Comparison of ENCODE assay signal across 9 cellular contexts in the genomic region with DNA sequence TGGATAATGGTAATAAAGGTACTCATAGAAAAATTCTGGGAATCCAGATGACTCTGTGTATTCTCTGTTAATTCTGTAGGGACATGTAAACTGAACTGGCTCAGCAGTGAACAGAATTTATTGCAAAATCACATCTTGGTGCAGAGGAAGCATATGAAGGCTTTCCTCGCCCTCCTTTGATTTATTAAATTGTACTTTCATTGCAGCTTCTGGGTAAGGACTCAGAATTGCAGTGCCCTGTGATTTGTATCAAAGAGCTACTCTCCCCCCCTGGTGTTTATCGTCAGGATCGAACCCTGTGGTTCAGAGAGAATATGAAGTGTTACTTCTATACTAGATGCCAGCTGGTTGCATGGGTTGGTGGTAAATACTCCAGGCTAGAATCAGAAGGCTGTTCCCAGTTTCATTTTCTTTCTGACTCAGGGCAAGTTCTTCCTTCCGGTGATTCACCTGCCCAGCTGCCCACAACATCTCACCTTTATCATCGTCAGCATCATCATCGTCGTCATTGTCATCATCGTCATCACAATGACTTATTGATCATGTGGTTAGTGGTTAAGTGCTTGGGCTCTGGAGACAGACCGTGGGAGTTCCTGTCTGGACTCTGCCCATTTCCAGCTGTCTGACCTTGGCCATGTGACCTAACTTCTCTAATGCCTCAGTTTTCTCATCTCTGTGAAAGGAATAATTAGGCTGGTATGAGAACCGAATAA.
DNase-seq lines count a peak whose midpoint lies in the region; ATAC-seq, FAIRE-seq and TF ChIP-seq lines count a peak whose summit lies in the region.
"Had no signal": no experiment of that assay in that cellular context is flagged by ENCODE, and none has a peak within 500 bp of the region (broad histone marks: within the 10 kb centered on the region; RNA-seq: fewer than 3 reads in every experiment).

No MANE protein-coding gene starts in this region.

- no peak for TF ChIP-seq POLR2A in spleen (IDR thresholded peaks at IDR 0.05)

- peak overlapping the region; percentile 73 for H3K27ac Mint-ChIP-seq in activated CD4-positive, alpha-beta memory T cell treated with anti-CD3 and anti-CD28 coated beads for 36 hours

- no peaks in the 10 kb centered on the region for H3K79me2 ChIP-seq in Karpas-422 (ENCODE audit: low read length)

- CTCF ChIA-PET in activated CD4-positive, alpha-beta memory T cell treated with anti-CD3 and anti-CD28 coated beads for 36 hours (lab: Charles Lee), result interaction anchor here (0.8 to 2.5 kb wide), 16 partner anchors 14 to 818 kb away, joined by 3 to 16 read pairs (median 3); partner anchors contain the start of gene NR3C1

- H3K27me3 Mint-ChIP-seq in activated CD4-positive, alpha-beta memory T cell treated with anti-CD3 and anti-CD28 coated beads for 36 hours, result no peaks in the 10 kb centered on the region

- H3K36me3 Mint-ChIP-seq in activated CD4-positive, alpha-beta memory T cell treated with anti-CD3 and anti-CD28 coated beads for 36 hours, result peaks cover 2% of the 10 kb centered on the region

- peak overlapping the region; percentile 2 for H3K4me2 ChIP-seq in Karpas-422 (ENCODE audit: low read depth, low read length, poor library complexity, severe bottlenecking)

- TF ChIP-seq CTCF in GM06990 (IDR thresholded peaks at IDR 0.05; ENCODE audit: insufficient read depth, low read length, poor library complexity, severe bottlenecking), result peak; percentile 41
- TF ChIP-seq CTCF in epithelial cell of proximal tubule (conservative IDR thresholded peaks at IDR 0.05; ENCODE audit: low read depth, low read length), result peak; percentile 12
- TF ChIP-seq CTCF in spleen (IDR thresholded peaks at IDR 0.05 in 8 of 11, conservative IDR thresholded peaks at IDR 0.05 in 3 of 11), result peak in 6 of 11 experiments; percentile 10 to 26 (median 20)
- no peak for TF ChIP-seq CTCF in D721Med (IDR thresholded peaks at IDR 0.05; ENCODE audit: insufficient read depth, missing control alignments)

- intact Hi-C loops in activated CD4-positive, alpha-beta memory T cell treated with anti-CD3 and anti-CD28 coated beads for 36 hours (cut with micrococcal nuclease), result loop anchor here (1.0 to 10.0 kb wide), 16 partner anchors 8 to 1181 kb away; no protein-coding TSS in a partner anchor
- intact Hi-C loops in spleen (cut with DNase I; ENCODE audit: low total_unique reads), result no loop called here

- no peaks in the 10 kb centered on the region for H3K36me3 ChIP-seq in GM06990 (ENCODE audit: control insufficient read depth, insufficient read depth, low read length)
- no peaks in the 10 kb centered on the region for H3K36me3 ChIP-seq in Karpas-422 (ENCODE audit: insufficient read depth, low read length)
- peaks cover 0 to 3% (median 0%) of the 10 kb centered on the region in 6 donors for H3K36me3 ChIP-seq in spleen

- H3K4me3 Mint-ChIP-seq in activated CD4-positive, alpha-beta memory T cell treated with anti-CD3 and anti-CD28 coated beads for 36 hours, result peak overlapping the region; percentile 31

- no peaks in the 10 kb centered on the region for H3K9me3 Mint-ChIP-seq in activated CD4-positive, alpha-beta memory T cell treated with anti-CD3 and anti-CD28 coated beads for 36 hours

- H3K4me1 ChIP-seq in Karpas-422 (ENCODE audit: low read length), result peaks cover 50% of the 10 kb centered on the region
- H3K4me1 ChIP-seq in spleen, result peaks cover 8 to 63% (median 41%) of the 10 kb centered on the region in 6 donors

- ATAC-seq in GM21717 (IDR thresholded peaks at IDR 0.05; ENCODE audit: unreplicated experiment), result peak; percentile 85

- POLR2A ChIA-PET in activated CD4-positive, alpha-beta memory T cell treated with anti-CD3 and anti-CD28 coated beads for 36 hours (lab: Charles Lee), result interaction anchor here (0.7 to 1.9 kb wide), 6 partner anchors 15 to 819 kb away, joined by 3 to 9 read pairs (median 3); no protein-coding TSS in a partner anchor

- no peaks in the 10 kb centered on the region for H3K9me2 ChIP-seq in Karpas-422 (replicated peaks; ENCODE audit: insufficient read depth, low read length)

- peaks cover 69% of the 10 kb centered on the region for H3K4me1 Mint-ChIP-seq in activated CD4-positive, alpha-beta memory T cell treated with anti-CD3 and anti-CD28 coated beads for 36 hours (ENCODE audit: low read depth)

- H3K27me3 ChIP-seq in GM06990 (replicated peaks; ENCODE audit: control insufficient read depth, insufficient read depth, low read length) (no peaks in the 10 kb centered on the region), Karpas-422 (ENCODE audit: low read length) (no peaks in the 10 kb centered on the region), spleen (replicated peaks in 1 of 7) (no peaks in the 10 kb centered on the region)

- no peak overlapping the region for H3K27ac ChIP-seq in Karpas-422 (ENCODE audit: low read length)
- peak overlapping the region in 7 of 8 donors; percentile 41 to 74 (median 53) for H3K27ac ChIP-seq in spleen
- H3K27ac ChIP-seq: VCaP had no signal

- 19 to 41% (median 26%) methylated on average over 10 of the region's 10 CpGs for WGBS in spleen, 5 donors

- H3K4me3 ChIP-seq in GM06990 (replicated peaks; ENCODE audit: low read depth, low read length) (no peak overlapping the region), Karpas-422 (ENCODE audit: low read length) (no peak overlapping the region), epithelial cell of proximal tubule (ENCODE audit: low read depth, low read length) (peak overlapping the region; percentile 12), spleen (peak overlapping the region in 1 of 8 donors; percentile 46)

- H3K9me3 ChIP-seq in Karpas-422 (ENCODE audit: low read length) (no peaks in the 10 kb centered on the region), spleen (no peaks in the 10 kb centered on the region)

- H3K9ac ChIP-seq in Karpas-422 (ENCODE audit: low read length), result 0 out of 2 replicates have a peak overlapping the region, but pooled peaks have one; percentile 1

- no peak for FAIRE-seq in D721Med (lab: Jason Lieb, UNC)

- no peaks in the 10 kb centered on the region for H4K20me1 ChIP-seq in Karpas-422 (ENCODE audit: insufficient read depth, low read depth, low read length)

- H2AFZ ChIP-seq in Karpas-422 (ENCODE audit: low read length), result no peak overlapping the region

- peak; percentile 87 for DNase-seq in GM06990 (ENCODE audit: extremely low read depth, insufficient read length)
- peak; percentile 39 for DNase-seq in Karpas-422
- peak; percentile 90 for DNase-seq in activated CD4-positive, alpha-beta memory T cell treated with anti-CD3 and anti-CD28 coated beads for 36 hours
- peak; percentile 96 for DNase-seq in epithelial cell of proximal tubule (ENCODE audit: low read depth)
- DNase-seq in spleen, result no peak
- no peak for DNase-seq in D721Med (ENCODE audit: insufficient read length, low spot score)
- DNase-seq in OCI-M2 (lab: John Stamatoyannopoulos, UW; ENCODE audit: unreplicated experiment), result no peak

Comparison
In these comparisons a context has a peak if more than half of its experiments do, and no peak if none do; other contexts are left out.
1. DNase-seq: peak in GM06990 (single experiment), Karpas-422 (single experiment), activated CD4-positive, alpha-beta memory T cell treated with anti-CD3 and anti-CD28 coated beads for 36 hours (single experiment) and epithelial cell of proximal tubule (single experiment); none in spleen (single experiment), D721Med (single experiment) and OCI-M2 (single experiment).